Comparison of ENCODE assay signal across 12 cellular contexts in genomic region chr4:25654971-25655963, GRCh38. TPM values are rescaled to one million over a fixed set of nuclear protein-coding genes. Genes with fewer than 3 reads are reported as not detected.
DNase-seq lines count a peak whose midpoint lies in the region; ATAC-seq, FAIRE-seq and TF ChIP-seq lines count a peak whose summit lies in the region.
"Had no signal": no experiment of that assay in that cellular context is flagged by ENCODE, and none has a peak within 500 bp of the region (broad histone marks: within the 10 kb centered on the region; RNA-seq: fewer than 3 reads in every experiment).

A gene with protein sequence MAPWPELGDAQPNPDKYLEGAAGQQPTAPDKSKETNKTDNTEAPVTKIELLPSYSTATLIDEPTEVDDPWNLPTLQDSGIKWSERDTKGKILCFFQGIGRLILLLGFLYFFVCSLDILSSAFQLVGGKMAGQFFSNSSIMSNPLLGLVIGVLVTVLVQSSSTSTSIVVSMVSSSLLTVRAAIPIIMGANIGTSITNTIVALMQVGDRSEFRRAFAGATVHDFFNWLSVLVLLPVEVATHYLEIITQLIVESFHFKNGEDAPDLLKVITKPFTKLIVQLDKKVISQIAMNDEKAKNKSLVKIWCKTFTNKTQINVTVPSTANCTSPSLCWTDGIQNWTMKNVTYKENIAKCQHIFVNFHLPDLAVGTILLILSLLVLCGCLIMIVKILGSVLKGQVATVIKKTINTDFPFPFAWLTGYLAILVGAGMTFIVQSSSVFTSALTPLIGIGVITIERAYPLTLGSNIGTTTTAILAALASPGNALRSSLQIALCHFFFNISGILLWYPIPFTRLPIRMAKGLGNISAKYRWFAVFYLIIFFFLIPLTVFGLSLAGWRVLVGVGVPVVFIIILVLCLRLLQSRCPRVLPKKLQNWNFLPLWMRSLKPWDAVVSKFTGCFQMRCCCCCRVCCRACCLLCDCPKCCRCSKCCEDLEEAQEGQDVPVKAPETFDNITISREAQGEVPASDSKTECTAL (plus strand): TSS chr4:25655851. CDS start chr4:25662501, 6,650 bp downstream.

- H3K9ac ChIP-seq in endothelial cell of umbilical vein (replicated peaks; ENCODE audit: extremely low read depth, insufficient read depth, low read length) (no peak within 1 kb of the TSS), neural cell (ENCODE audit: low read length) (no peak within 1 kb of the TSS)

- intact Hi-C loops in endothelial cell of umbilical vein (cut with micrococcal nuclease) = no loop called here
- intact Hi-C loops in esophagus muscularis mucosa (cut with DNase I) = no loop called here

- H3K36me3 Mint-ChIP-seq in IgD-negative memory B cell = no peaks in the 10 kb centered on the region
- H3K36me3 Mint-ChIP-seq: activated naive CD8-positive, alpha-beta T cell treated with anti-CD3 and anti-CD28 coated beads for 36 hours had no signal

- no peak for ATAC-seq in GM21447 (IDR thresholded peaks at IDR 0.05; ENCODE audit: unreplicated experiment)

- dilution Hi-C loops in endothelial cell of umbilical vein (cut with MboI; ENCODE audit: extremely low pct_ligation_motif_present, low sequenced_read_pairs) = no loop called here

- peak within 1 kb of the TSS in 1 of 3 donors; percentile 86 for H3K27ac Mint-ChIP-seq in IgD-negative memory B cell
- H3K27ac Mint-ChIP-seq: activated naive CD8-positive, alpha-beta T cell treated with anti-CD3 and anti-CD28 coated beads for 36 hours had no signal

- H3K79me2 ChIP-seq in endothelial cell of umbilical vein (ENCODE audit: control insufficient read depth, insufficient read depth, low read length) (no peaks in the 10 kb centered on the region), neural cell (replicated peaks; ENCODE audit: insufficient read depth, low read length) (no peaks in the 10 kb centered on the region)

- H3K27ac ChIP-seq in endothelial cell of umbilical vein (ENCODE audit: insufficient read depth, low read depth, low read length) (no peak within 1 kb of the TSS), neural cell (ENCODE audit: low read length) (no peak within 1 kb of the TSS), esophagus muscularis mucosa (replicated peaks in 1 of 4) (no peak within 1 kb of the TSS)

- TF ChIP-seq CTCF in endothelial cell of umbilical vein (IDR thresholded peaks at IDR 0.05; ENCODE audit: extremely low read depth in 1 of 2, insufficient read depth in 1 of 2, low read depth in 1 of 2, low read length in 2 of 2) (no peak), neural cell (IDR thresholded peaks at IDR 0.05; ENCODE audit: poor library complexity, severe bottlenecking) (no peak), esophagus muscularis mucosa (IDR thresholded peaks at IDR 0.05) (no peak)

- H3K27me3 ChIP-seq in endothelial cell of umbilical vein (ENCODE audit: control insufficient read depth in 2 of 2, insufficient read depth in 2 of 2, low read length in 2 of 2) (peaks cover 29 to 33% of the 10 kb centered on the region in 2 experiments), neural cell (ENCODE audit: insufficient read depth, low read depth, low read length) (peaks cover 36% of the 10 kb centered on the region), esophagus muscularis mucosa (peaks cover 0 to 41% (median 8%) of the 10 kb centered on the region in 4 donors)

- H4K20me1 ChIP-seq in endothelial cell of umbilical vein (replicated peaks; ENCODE audit: control insufficient read depth, extremely low read depth, insufficient read depth, low read length) = no peaks in the 10 kb centered on the region
- H4K20me1 ChIP-seq in neural cell (ENCODE audit: insufficient read depth) = no peaks in the 10 kb centered on the region

- TF ChIP-seq POLR2A in endothelial cell of umbilical vein (IDR thresholded peaks at IDR 0.05; ENCODE audit: low read depth, low read length) (no peak), esophagus muscularis mucosa (IDR thresholded peaks at IDR 0.05; ENCODE audit: low read depth) (no peak)

- H3K27me3 Mint-ChIP-seq in IgD-negative memory B cell = peaks cover 32% of the 10 kb centered on the region

- WGBS in esophagus muscularis mucosa = 15% methylated on average over 15 of the region's 71 CpGs

- no peaks in the 10 kb centered on the region for H3K9me2 ChIP-seq in neural cell (ENCODE audit: insufficient read depth, low read length)

- FAIRE-seq in endothelial cell of umbilical vein (lab: Jason Lieb, UNC) = no peak

- TF ChIP-seq RAD21 in neural cell (conservative IDR thresholded peaks at IDR 0.05) = no peak

- DNase-seq in COLO668 (lab: John Stamatoyannopoulos, UW; ENCODE audit: unreplicated experiment) (peak; percentile 57), endothelial cell of umbilical vein (ENCODE audit: low read depth, low spot score) (no peak), AG08396 (ENCODE audit: low spot score) (no peak), esophagus muscularis mucosa (ENCODE audit: extremely low spot score) (no peak)
- DNase-seq in stimulated activated CD4-positive, alpha-beta T cell treated with anti-CD3 and anti-CD28 coated beads, Interleukin-12 subunit alpha, Interleukin-12 subunit beta, amount 100 ng/mL, for 4 hours = no peak
- DNase-seq: activated naive CD8-positive, alpha-beta T cell treated with anti-CD3 and anti-CD28 coated beads for 36 hours; stimulated activated naive CD4-positive, alpha-beta T cell had no signal

- H2AFZ ChIP-seq in endothelial cell of umbilical vein (ENCODE audit: low read depth, low read length) (no peak within 1 kb of the TSS), neural cell (ENCODE audit: low read depth, low read length) (no peak within 1 kb of the TSS)

- CTCF ChIA-PET in endothelial cell of umbilical vein (lab: Charles Lee) = interaction anchor here (0.9 to 1.4 kb wide), 2 partner anchors 13 to 214 kb away, joined by 3 to 4 read pairs; no protein-coding TSS in a partner anchor

- POLR2A ChIA-PET in endothelial cell of umbilical vein (lab: Charles Lee) = interaction anchor here (0.6 kb wide), 1 partner anchor 28 kb away, joined by 3 read pairs; no protein-coding TSS in a partner anchor

- TF ChIP-seq EP300 in neural cell (conservative IDR thresholded peaks at IDR 0.05; ENCODE audit: poor library complexity, severe bottlenecking) (no peak), esophagus muscularis mucosa (IDR thresholded peaks at IDR 0.05) (no peak)

- no peak within 1 kb of the TSS for H3K4me2 ChIP-seq in endothelial cell of umbilical vein (ENCODE audit: insufficient read depth, low read length)
- no peak within 1 kb of the TSS for H3K4me2 ChIP-seq in neural cell (ENCODE audit: low read length)

- H3K4me1 ChIP-seq in endothelial cell of umbilical vein (ENCODE audit: control insufficient read depth, extremely low read depth, insufficient read depth, low read length) (no peaks in the 10 kb centered on the region), esophagus muscularis mucosa (peaks cover 5 to 11% (median 8%) of the 10 kb centered on the region in 4 donors)

- no peaks in the 10 kb centered on the region for H3F3A ChIP-seq in neural cell (ENCODE audit: insufficient read depth, low read length, poor library complexity, severe bottlenecking)

- no TSS peak for BruUV-seq in endothelial cell of umbilical vein (replicated peaks; lab: Mats Ljungman, UMichigan)

- no peaks in the 10 kb centered on the region for H3K9me3 Mint-ChIP-seq in IgD-negative memory B cell
- H3K9me3 Mint-ChIP-seq: activated naive CD8-positive, alpha-beta T cell treated with anti-CD3 and anti-CD28 coated beads for 36 hours had no signal

- H3K4me3 Mint-ChIP-seq in IgD-negative memory B cell = peak within 1 kb of the TSS in 3 of 4 donors; percentile 38 to 85 (median 52)
- H3K4me3 Mint-ChIP-seq: activated naive CD8-positive, alpha-beta T cell treated with anti-CD3 and anti-CD28 coated beads for 36 hours had no signal

- H3K4me3 ChIP-seq in endothelial cell of umbilical vein (replicated peaks in 1 of 3; ENCODE audit: insufficient read depth in 1 of 3, low read depth in 1 of 3, low read length in 3 of 3) (no peak within 1 kb of the TSS), neural cell (ENCODE audit: low read length) (peak within 1 kb of the TSS; percentile 62), esophagus muscularis mucosa (peak within 1 kb of the TSS in 2 of 4 donors; percentile 27 to 30)

- peaks cover 3 to 12% (median 4%) of the 10 kb centered on the region in 3 donors for H3K4me1 Mint-ChIP-seq in IgD-negative memory B cell

- H3K9me1 ChIP-seq in endothelial cell of umbilical vein (replicated peaks; ENCODE audit: control insufficient read depth, extremely low read depth, insufficient read depth, low read length) = no peaks in the 10 kb centered on the region

- H3K9me3 ChIP-seq in endothelial cell of umbilical vein (replicated peaks; ENCODE audit: control insufficient read depth, insufficient read depth, low read length) (no peaks in the 10 kb centered on the region), neural cell (ENCODE audit: low read length) (no peaks in the 10 kb centered on the region), esophagus muscularis mucosa (no peaks in the 10 kb centered on the region)

- H3K36me3 ChIP-seq in endothelial cell of umbilical vein (ENCODE audit: control insufficient read depth in 2 of 2, extremely low read depth in 1 of 2, insufficient read depth in 2 of 2, low read length in 2 of 2) (no peaks in the 10 kb centered on the region), neural cell (ENCODE audit: insufficient read depth, low read length) (no peaks in the 10 kb centered on the region), esophagus muscularis mucosa (no peaks in the 10 kb centered on the region)

TF ChIP-seq in endothelial cell of umbilical vein, 7 proteins besides CTCF, POLR2A, EP300 and RAD21 (continues in another document):
- no peak for TF ChIP-seq MAX (IDR thresholded peaks at IDR 0.05; ENCODE audit: insufficient read depth, insufficient read length)

TF ChIP-seq in neural cell, 6 proteins besides CTCF, POLR2A, EP300 and RAD21 (continues in another document):
- no peak for TF ChIP-seq SMC3 (conservative IDR thresholded peaks at IDR 0.05; ENCODE audit: poor library complexity)

RNA-seq across cellular contexts. Expression of the gene that starts here (rescaled TPM):
- polyA plus RNA-seq in IgD-negative memory B cell (not detected), endothelial cell of umbilical vein (not detected in 2 replicates), neural cell (not detected in 2 replicates)
- total RNA-seq in endothelial cell of umbilical vein (not detected in 2 replicates), esophagus muscularis mucosa (1 to 10 TPM in 1 of 4 donors, under 1 TPM in 2, not detected in 1; 0.42 to 1.7 (median 0.63) TPM)
- polyA plus RNA-seq in endothelial cell of umbilical vein (2011; cell fraction: cytosol; rRNA removed) = not detected in 2 replicates
- not detected in 2 replicates for polyA plus RNA-seq in endothelial cell of umbilical vein (2011; cell fraction: nucleus; rRNA removed)
- not detected in 2 replicates for polyA plus RNA-seq in endothelial cell of umbilical vein (2012)
- polyA minus RNA-seq in endothelial cell of umbilical vein (not detected in 2 replicates), neural cell (not detected in 2 replicates)
- polyA minus RNA-seq in endothelial cell of umbilical vein (2011; cell fraction: cytosol; rRNA and poly(A)+ RNA removed) = not detected
- not detected in 2 replicates for polyA minus RNA-seq in endothelial cell of umbilical vein (2011; cell fraction: nucleus; rRNA and poly(A)+ RNA removed)
- total RNA-seq: activated naive CD8-positive, alpha-beta T cell treated with anti-CD3 and anti-CD28 coated beads for 36 hours; fibroblast of villous mesenchyme; pulmonary artery endothelial cell had no signal
